14 cellular contexts compared by ENCODE assay signal in the genomic region with DNA sequence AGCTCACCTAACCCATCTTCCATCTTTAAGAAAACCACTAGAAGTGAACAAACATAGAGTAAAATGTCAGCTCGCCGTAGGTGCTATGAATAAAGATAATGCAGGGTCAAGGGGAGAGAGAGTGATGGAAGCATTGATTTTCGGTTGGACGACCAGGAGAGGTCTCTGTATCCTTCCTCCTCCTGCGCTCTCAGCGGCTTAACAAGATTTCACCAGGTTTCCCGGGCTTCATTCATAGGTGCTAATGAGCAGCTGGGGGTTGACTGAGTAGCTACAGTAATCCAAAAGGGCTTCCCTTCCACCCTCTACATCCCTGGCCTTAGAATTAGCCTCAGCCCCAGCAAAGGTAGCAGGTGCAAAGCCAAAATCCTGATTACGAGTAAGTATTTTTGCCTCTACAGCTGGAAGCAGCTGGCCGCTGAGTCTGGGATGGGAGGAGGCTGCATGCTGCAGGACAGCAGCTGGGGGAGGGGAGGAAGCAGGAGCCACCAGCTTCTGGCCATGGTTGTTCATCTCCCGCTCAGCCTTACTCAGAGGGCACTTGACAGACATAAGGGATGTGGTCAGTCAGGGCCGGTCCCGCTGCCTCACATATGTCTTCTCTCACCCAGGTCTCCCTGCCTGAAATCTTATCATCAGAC.
DNase-seq lines count a peak whose midpoint lies in the region; ATAC-seq, FAIRE-seq and TF ChIP-seq lines count a peak whose summit lies in the region.
"Had no signal": no experiment of that assay in that cellular context is flagged by ENCODE, and none has a peak within 500 bp of the region (broad histone marks: within the 10 kb centered on the region; RNA-seq: fewer than 3 reads in every experiment).

No MANE protein-coding gene starts in this region.

- H4K20me1 ChIP-seq in K562 (replicated peaks; ENCODE audit: control insufficient read depth, insufficient read depth, low read length), result no peaks in the 10 kb centered on the region; the same call in 1 of the 2 replicates
- H4K20me1 ChIP-seq: BLaER1 treated with 17β-estradiol and CSF1 and Interleukin-3, amounts not matched to agents 10 nM and 100 nM had no signal

- H3K27ac ChIP-seq in K562 (ENCODE audit: extremely low read depth, low read depth, low read length), result no peak overlapping the region
- no peak overlapping the region for H3K27ac ChIP-seq in suprapubic skin
- H3K27ac ChIP-seq: BLaER1 treated with 17β-estradiol and CSF1 and Interleukin-3, amounts not matched to agents 10 nM and 100 nM; RWPE1 had no signal

- H2AFZ ChIP-seq in K562 (ENCODE audit: low read depth, low read length), result no peak overlapping the region

- no peak overlapping the region for H3K9ac ChIP-seq in K562 (ENCODE audit: insufficient read depth in 1 of 2, low read depth in 2 of 2, low read length in 2 of 2)
- H3K9ac ChIP-seq: BLaER1 treated with 17β-estradiol and CSF1 and Interleukin-3, amounts not matched to agents 10 nM and 100 nM had no signal

- H3K4me2 ChIP-seq in K562 (ENCODE audit: insufficient read depth, low read length), result no peak overlapping the region
- H3K4me2 ChIP-seq: BLaER1 treated with 17β-estradiol and CSF1 and Interleukin-3, amounts not matched to agents 10 nM and 100 nM had no signal

- H3K4me3 ChIP-seq in LNCaP clone FGC (ENCODE audit: low read depth, low read length), result no peak overlapping the region
- H3K4me3 ChIP-seq in K562, result no peak overlapping the region
- H3K4me3 ChIP-seq in suprapubic skin, result no peak overlapping the region
- H3K4me3 ChIP-seq: BLaER1 treated with 17β-estradiol and CSF1 and Interleukin-3, amounts not matched to agents 10 nM and 100 nM had no signal

- no peaks in the 10 kb centered on the region for H3K27me3 Mint-ChIP-seq in activated T-cell treated with anti-CD3 and anti-CD28 coated beads, Interleukin-2, amount 50 U/mL, for 4 hours (ENCODE audit: low read depth)

- POLR2A ChIA-PET in K562 (lab: Yijun Ruan, JAX), result interaction anchor here (1.2 kb wide), 1 partner anchor 15 kb away, joined by 5 read pairs; no protein-coding TSS in a partner anchor

- in situ Hi-C loops in K562 (cut with MboI), result loop anchor here (10.0 kb wide), 1 partner anchor 532 kb away; no protein-coding TSS in a partner anchor

- TF ChIP-seq EP300 in K562 (IDR thresholded peaks at IDR 0.05; ENCODE audit: low read length) (no peak), suprapubic skin (IDR thresholded peaks at IDR 0.05) (no peak)

- H3K36me3 ChIP-seq in K562 (ENCODE audit: control insufficient read depth, insufficient read depth, low read length), result no peaks in the 10 kb centered on the region
- no peaks in the 10 kb centered on the region for H3K36me3 ChIP-seq in suprapubic skin
- H3K36me3 ChIP-seq: BLaER1 treated with 17β-estradiol and CSF1 and Interleukin-3, amounts not matched to agents 10 nM and 100 nM had no signal

- FAIRE-seq in K562 (lab: Jason Lieb, UNC), result no peak

- no peaks in the 10 kb centered on the region for H3K36me3 Mint-ChIP-seq in stimulated activated effector memory CD8-positive, alpha-beta T cell treated with anti-CD3 and anti-CD28 coated beads, Interleukin-12 subunit alpha, Interleukin-12 subunit beta, amount 100 ng/mL, for 72 hours
- H3K36me3 Mint-ChIP-seq in activated T-cell treated with anti-CD3 and anti-CD28 coated beads, Interleukin-2, amount 50 U/mL, for 4 hours (ENCODE audit: insufficient read depth), result no peaks in the 10 kb centered on the region

- DNase-seq in LNCaP clone FGC (ENCODE audit: low read depth), result no peak
- no peak for DNase-seq in K562 (ENCODE audit: extremely low read depth in 1 of 4, low spot score in 3 of 4)
- peak; percentile 54 for DNase-seq in iPS-NIHi7 (ENCODE audit: extremely low spot score)
- no peak for DNase-seq in stimulated activated effector memory CD8-positive, alpha-beta T cell treated with anti-CD3 and anti-CD28 coated beads, Interleukin-12 subunit alpha, Interleukin-12 subunit beta, amount 100 ng/mL, for 72 hours (ENCODE audit: low spot score in 2 of 2)
- DNase-seq in activated T-cell treated with anti-CD3 and anti-CD28 coated beads, Interleukin-2, amount 50 U/mL, for 4 hours, result no peak
- no peak for DNase-seq in suprapubic skin (ENCODE audit: low spot score in 2 of 2)
- DNase-seq in medulla oblongata (ENCODE audit: extremely low spot score), result no peak
- DNase-seq: amygdala, MM.1S, NCI-H2029 treated with DMSO at 0.1 percent for 48 hours, NCI-H69 had no signal

- CTCF ChIA-PET in K562 (lab: Yijun Ruan, JAX; ENCODE audit: low intra/inter-chr PET ratio), result interaction anchor here (0.7 kb wide), 1 partner anchor 285 kb away, joined by 3 read pairs; no protein-coding TSS in a partner anchor

- H3K27ac Mint-ChIP-seq in stimulated activated effector memory CD8-positive, alpha-beta T cell treated with anti-CD3 and anti-CD28 coated beads, Interleukin-12 subunit alpha, Interleukin-12 subunit beta, amount 100 ng/mL, for 72 hours, result no peak overlapping the region
- H3K27ac Mint-ChIP-seq: progenitor cell of endocrine pancreas had no signal

- peak; percentile 35; the same call in 2 of the 3 replicates for ATAC-seq in K562
- peak; percentile 39 for ATAC-seq in stimulated activated effector memory CD8-positive, alpha-beta T cell treated with anti-CD3 and anti-CD28 coated beads, Interleukin-12 subunit alpha, Interleukin-12 subunit beta, amount 100 ng/mL, for 72 hours
- no peak for ATAC-seq in activated T-cell treated with anti-CD3 and anti-CD28 coated beads, Interleukin-2, amount 50 U/mL, for 4 hours

- TF ChIP-seq CTCF in LNCaP clone FGC (IDR thresholded peaks at IDR 0.05; ENCODE audit: control insufficient read depth, extremely low read depth, insufficient read depth) (peak; percentile 26; the same call in 1 of the 2 replicates), K562 (IDR thresholded peaks at IDR 0.05 in 2 of 3, conservative IDR thresholded peaks at IDR 0.05 in 1 of 3; ENCODE audit: insufficient read depth in 2 of 3, low read depth in 1 of 3, low read length in 3 of 3) (no peak), suprapubic skin (IDR thresholded peaks at IDR 0.05) (no peak)

- 0 out of 4 replicates have a peak, but pooled peaks of 1 of the 2 experiments have one; percentile 11 for TF ChIP-seq RAD21 in K562 (CRISPR knock-in tag; conservative IDR thresholded peaks at IDR 0.05 in 1 of 2, IDR thresholded peaks at IDR 0.05 in 1 of 2)

- H3K9me3 Mint-ChIP-seq in stimulated activated effector memory CD8-positive, alpha-beta T cell treated with anti-CD3 and anti-CD28 coated beads, Interleukin-12 subunit alpha, Interleukin-12 subunit beta, amount 100 ng/mL, for 72 hours, result no peaks in the 10 kb centered on the region
- no peaks in the 10 kb centered on the region for H3K9me3 Mint-ChIP-seq in activated T-cell treated with anti-CD3 and anti-CD28 coated beads, Interleukin-2, amount 50 U/mL, for 4 hours

- no peaks in the 10 kb centered on the region for H3K79me2 ChIP-seq in K562 (ENCODE audit: control insufficient read depth, insufficient read depth, low read length)

- BruUV-seq in K562 (replicated peaks; lab: Mats Ljungman, UMichigan), result no TSS peak

- no peak overlapping the region for H3K4me3 Mint-ChIP-seq in stimulated activated effector memory CD8-positive, alpha-beta T cell treated with anti-CD3 and anti-CD28 coated beads, Interleukin-12 subunit alpha, Interleukin-12 subunit beta, amount 100 ng/mL, for 72 hours
- no peak overlapping the region for H3K4me3 Mint-ChIP-seq in activated T-cell treated with anti-CD3 and anti-CD28 coated beads, Interleukin-2, amount 50 U/mL, for 4 hours

- H3K9me3 ChIP-seq in K562 (replicated peaks; ENCODE audit: control insufficient read depth, insufficient read depth, low read depth, low read length), result no peaks in the 10 kb centered on the region
- H3K9me3 ChIP-seq in suprapubic skin, result no peaks in the 10 kb centered on the region
- H3K9me3 ChIP-seq: BLaER1 treated with 17β-estradiol and CSF1 and Interleukin-3, amounts not matched to agents 10 nM and 100 nM had no signal

- H3K27me3 ChIP-seq in K562 (ENCODE audit: control insufficient read depth in 2 of 2, insufficient read depth in 2 of 2, low read length in 2 of 2) (peaks cover 0 to 7% of the 10 kb centered on the region in 2 experiments; a peak in 2 of 5 replicates), suprapubic skin (no peaks in the 10 kb centered on the region)
- H3K27me3 ChIP-seq: BLaER1 treated with 17β-estradiol and CSF1 and Interleukin-3, amounts not matched to agents 10 nM and 100 nM had no signal

- no peaks in the 10 kb centered on the region for H3K9me1 ChIP-seq in K562 (ENCODE audit: control insufficient read depth, insufficient read depth, low read length)

- WGBS in K562 (ENCODE audit: insufficient coverage, low coverage, missing lambda C conversion rate), result 2% methylated on average over 12 of the region's 12 CpGs
- 67% methylated on average over 12 of the region's 12 CpGs for WGBS in suprapubic skin

- intact Hi-C loops in K562 (cut with micrococcal nuclease), result loop anchor here (5.0 to 10.0 kb wide), 3 partner anchors 240 to 475 kb away; a partner anchor contains a TSS

- H3K4me1 ChIP-seq in K562 (replicated peaks in 1 of 2; ENCODE audit: control insufficient read depth in 2 of 2, insufficient read depth in 2 of 2, low read length in 2 of 2) (no peaks in the 10 kb centered on the region), suprapubic skin (no peaks in the 10 kb centered on the region)

- H3K4me1 Mint-ChIP-seq in stimulated activated effector memory CD8-positive, alpha-beta T cell treated with anti-CD3 and anti-CD28 coated beads, Interleukin-12 subunit alpha, Interleukin-12 subunit beta, amount 100 ng/mL, for 72 hours, result no peaks in the 10 kb centered on the region
- peaks cover 2% of the 10 kb centered on the region for H3K4me1 Mint-ChIP-seq in activated T-cell treated with anti-CD3 and anti-CD28 coated beads, Interleukin-2, amount 50 U/mL, for 4 hours (ENCODE audit: low read depth)

- no peak for TF ChIP-seq POLR2A in K562 (conservative IDR thresholded peaks at IDR 0.05)
- TF ChIP-seq POLR2A in suprapubic skin (IDR thresholded peaks at IDR 0.05), result no peak

TF ChIP-seq in K562, 482 proteins besides CTCF, POLR2A, EP300 and RAD21 (continues in another document):
- no peak for TF ChIP-seq ZNF263 (CRISPR knock-in tag; IDR thresholded peaks at IDR 0.05; ENCODE audit: borderline replicate concordance)
- TF ChIP-seq, protein P1, sequence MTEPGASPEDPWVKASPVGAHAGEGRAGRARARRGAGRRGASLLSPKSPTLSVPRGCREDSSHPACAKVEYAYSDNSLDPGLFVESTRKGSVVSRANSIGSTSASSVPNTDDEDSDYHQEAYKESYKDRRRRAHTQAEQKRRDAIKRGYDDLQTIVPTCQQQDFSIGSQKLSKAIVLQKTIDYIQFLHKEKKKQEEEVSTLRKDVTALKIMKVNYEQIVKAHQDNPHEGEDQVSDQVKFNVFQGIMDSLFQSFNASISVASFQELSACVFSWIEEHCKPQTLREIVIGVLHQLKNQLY (CRISPR knock-in tag; conservative IDR thresholded peaks at IDR 0.05), result no peak
- no peak for TF ChIP-seq SREBF2 (CRISPR knock-in tag; IDR thresholded peaks at IDR 0.05)

Comparison
In these comparisons a context has a peak if more than half of its experiments do, and no peak if none do; other contexts are left out.
1. ATAC-seq: peak in K562 (single experiment) and stimulated activated effector memory CD8-positive, alpha-beta T cell treated with anti-CD3 and anti-CD28 coated beads, Interleukin-12 subunit alpha, Interleukin-12 subunit beta, amount 100 ng/mL, for 72 hours (single experiment); none in activated T-cell treated with anti-CD3 and anti-CD28 coated beads, Interleukin-2, amount 50 U/mL, for 4 hours (0 of 2).